ENCODE assay signal across 1 cellular context in genomic region chr11:45145421-45146071, GRCh38.
TF ChIP-seq lines count a peak whose summit lies in the region.

No MANE protein-coding gene starts in this region.

TF ChIP-seq in HCT116, 20 proteins besides CTCF, POLR2A, EP300 and RAD21 (continued from another document):
- no peak for TF ChIP-seq EGR1 (IDR thresholded peaks at IDR 0.05; ENCODE audit: low read depth)
- no peak for TF ChIP-seq CBX3 (IDR thresholded peaks at IDR 0.05; ENCODE audit: low read depth)
- TF ChIP-seq ZNF274 (IDR thresholded peaks at IDR 0.05; ENCODE audit: low read depth, low read length), result no peak
- TF ChIP-seq CEBPB (IDR thresholded peaks at IDR 0.05; ENCODE audit: low read depth), result no peak
- TF ChIP-seq ELF1 (IDR thresholded peaks at IDR 0.05; ENCODE audit: borderline replicate concordance, low read depth), result no peak
- no peak for TF ChIP-seq POLR2AphosphoS5 (IDR thresholded peaks at IDR 0.05; ENCODE audit: low read depth, low read length)
- TF ChIP-seq SIN3A (IDR thresholded peaks at IDR 0.05; ENCODE audit: low read depth), result no peak
